ENCODE assay signal across 18 cellular contexts in the genomic region with DNA sequence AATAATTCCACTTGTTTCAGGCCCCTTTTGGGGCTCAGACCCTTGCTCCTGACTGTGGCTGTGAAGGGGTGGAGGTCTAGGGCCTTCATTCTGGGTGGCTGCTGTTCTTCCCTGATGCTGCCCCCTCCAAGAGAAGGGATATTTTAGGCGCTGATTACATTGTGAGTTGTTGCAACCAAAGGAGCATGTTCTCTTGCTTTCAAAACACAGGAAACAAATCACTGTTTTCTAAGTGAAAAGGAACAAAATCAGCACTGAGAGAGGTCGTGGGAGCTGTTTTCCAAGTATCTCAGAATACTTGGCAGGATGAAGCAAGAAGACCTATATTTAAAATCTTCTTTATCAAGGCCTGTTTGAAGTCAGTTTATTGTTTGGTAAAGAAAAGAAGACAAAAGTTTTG. TPM values are rescaled to one million over a fixed set of nuclear protein-coding genes. Genes with fewer than 3 reads are reported as not detected.
DNase-seq lines count a peak whose midpoint lies in the region; ATAC-seq and TF ChIP-seq lines count a peak whose summit lies in the region.
"Had no signal": no experiment of that assay in that cellular context is flagged by ENCODE, and none has a peak within 500 bp of the region (broad histone marks: within the 10 kb centered on the region; RNA-seq: fewer than 3 reads in every experiment).

No MANE protein-coding gene starts in this region.

- intact Hi-C loops in ascending aorta (cut with DNase I) = no loop called here
- intact Hi-C loops in sciatic nerve (cut with DNase I) = no loop called here

- H3K9me3 ChIP-seq in BLaER1 treated with 17β-estradiol and CSF1 and Interleukin-3, amounts not matched to agents 10 nM and 100 nM (replicated peaks in 1 of 11) = no peaks in the 10 kb centered on the region
- no peaks in the 10 kb centered on the region for H3K9me3 ChIP-seq in ascending aorta

- no peaks in the 10 kb centered on the region for H3K9me3 Mint-ChIP-seq in type B pancreatic cell
- H3K9me3 Mint-ChIP-seq: activated T-helper 1 cell treated with anti-CD3 and anti-CD28 coated beads, Interleukin-12 subunit alpha, Interleukin-12 subunit beta, Interleukin-2, Interleukin-4 antibody, amounts not matched to agents 30 ng/mL and 10 ng/mL and 1 ng/mL, durations not matched to agents 14 hours and 24 hours and 36 hours; CD4-positive, alpha-beta T cell; central memory CD8-positive, alpha-beta T cell; stimulated activated memory B cell treated with anti-CD40 and anti-IgM and Interleukin-4, amounts not matched to agents 10 μg/mL and 1 μg/mL and 100 μg/mL, for 72 hours had no signal

- H3K9ac ChIP-seq in BLaER1 treated with 17β-estradiol and CSF1 and Interleukin-3, amounts not matched to agents 10 nM and 100 nM = peak overlapping the region in 3 of 11 experiments; percentile 27 to 37 (median 28); a peak in 4 of 22 replicates

- no peaks in the 10 kb centered on the region for H3K36me3 ChIP-seq in BLaER1 treated with 17β-estradiol and CSF1 and Interleukin-3, amounts not matched to agents 10 nM and 100 nM
- H3K36me3 ChIP-seq in ascending aorta = no peaks in the 10 kb centered on the region

- no peaks in the 10 kb centered on the region for H3K27me3 Mint-ChIP-seq in type B pancreatic cell
- H3K27me3 Mint-ChIP-seq: CD4-positive, alpha-beta T cell; central memory CD8-positive, alpha-beta T cell; stimulated activated memory B cell treated with anti-CD40 and anti-IgM and Interleukin-4, amounts not matched to agents 10 μg/mL and 1 μg/mL and 100 μg/mL, for 72 hours had no signal

- H3K27me3 ChIP-seq in BLaER1 treated with 17β-estradiol and CSF1 and Interleukin-3, amounts not matched to agents 10 nM and 100 nM = no peaks in the 10 kb centered on the region
- H3K27me3 ChIP-seq in ascending aorta = no peaks in the 10 kb centered on the region
- H3K27me3 ChIP-seq: foreskin keratinocyte had no signal

- H3K4me3 ChIP-seq in BLaER1 treated with 17β-estradiol and CSF1 and Interleukin-3, amounts not matched to agents 10 nM and 100 nM = no peak overlapping the region
- H3K4me3 ChIP-seq in ascending aorta = no peak overlapping the region
- H3K4me3 ChIP-seq: SK-N-MC had no signal

- H3K27ac Mint-ChIP-seq in type B pancreatic cell = no peak overlapping the region
- H3K27ac Mint-ChIP-seq: activated T-helper 1 cell treated with anti-CD3 and anti-CD28 coated beads, Interleukin-12 subunit alpha, Interleukin-12 subunit beta, Interleukin-2, Interleukin-4 antibody, amounts not matched to agents 30 ng/mL and 10 ng/mL and 1 ng/mL, durations not matched to agents 14 hours and 24 hours and 36 hours; CD4-positive, alpha-beta T cell; stimulated activated memory B cell treated with anti-CD40 and anti-IgM and Interleukin-4, amounts not matched to agents 10 μg/mL and 1 μg/mL and 100 μg/mL, for 72 hours had no signal

- no peak for TF ChIP-seq CTCF in ascending aorta (IDR thresholded peaks at IDR 0.05)
- TF ChIP-seq CTCF in type B pancreatic cell (conservative IDR thresholded peaks at IDR 0.05) = no peak

- no peaks in the 10 kb centered on the region for H4K20me1 ChIP-seq in BLaER1 treated with 17β-estradiol and CSF1 and Interleukin-3, amounts not matched to agents 10 nM and 100 nM

- ATAC-seq in sciatic nerve = peak; percentile 35
- no peak for ATAC-seq in HG02840 (IDR thresholded peaks at IDR 0.05; ENCODE audit: low FRiP score, unreplicated experiment)
- ATAC-seq: foreskin keratinocyte; stimulated activated memory B cell treated with anti-CD40 and anti-IgM and Interleukin-4, amounts not matched to agents 10 μg/mL and 1 μg/mL and 100 μg/mL, for 72 hours had no signal

- no peak overlapping the region for H3K4me3 Mint-ChIP-seq in type B pancreatic cell
- H3K4me3 Mint-ChIP-seq: activated T-helper 1 cell treated with anti-CD3 and anti-CD28 coated beads, Interleukin-12 subunit alpha, Interleukin-12 subunit beta, Interleukin-2, Interleukin-4 antibody, amounts not matched to agents 30 ng/mL and 10 ng/mL and 1 ng/mL, durations not matched to agents 14 hours and 24 hours and 36 hours; CD4-positive, alpha-beta T cell; central memory CD8-positive, alpha-beta T cell; stimulated activated memory B cell treated with anti-CD40 and anti-IgM and Interleukin-4, amounts not matched to agents 10 μg/mL and 1 μg/mL and 100 μg/mL, for 72 hours had no signal

- no peak for DNase-seq in ascending aorta (ENCODE audit: low spot score in 2 of 2)
- DNase-seq in iris pigment epithelial cell (ENCODE audit: low read depth) = peak; percentile 52
- DNase-seq in sciatic nerve (ENCODE audit: low spot score) = no peak
- no peak for DNase-seq in KG1 (lab: John Stamatoyannopoulos, UW)
- no peak for DNase-seq in type B pancreatic cell (ENCODE audit: extremely low spot score, unreplicated experiment)
- no peak for DNase-seq in cerebellar cortex (ENCODE audit: low spot score)
- DNase-seq: activated CD4-positive, CD25-positive, alpha-beta regulatory T cell treated with anti-CD3 and anti-CD28 coated beads, Interleukin-2, amount 50 U/mL, for 72 hours; CD4-positive, alpha-beta T cell; foreskin keratinocyte; NCI-H146; NCI-H774; T1000 had no signal

- peak overlapping the region in 5 of 11 experiments; percentile 29 to 56 (median 47); a peak in 5 of 22 replicates for H3K27ac ChIP-seq in BLaER1 treated with 17β-estradiol and CSF1 and Interleukin-3, amounts not matched to agents 10 nM and 100 nM
- H3K27ac ChIP-seq in ascending aorta = peak overlapping the region; percentile 37 to 39
- H3K27ac ChIP-seq: foreskin keratinocyte, SK-N-MC had no signal

- peak overlapping the region in 7 of 11 experiments; percentile 8 to 69 (median 62); a peak in 13 of 22 replicates for H3K4me2 ChIP-seq in BLaER1 treated with 17β-estradiol and CSF1 and Interleukin-3, amounts not matched to agents 10 nM and 100 nM

- peaks cover 25% of the 10 kb centered on the region for H3K4me1 Mint-ChIP-seq in type B pancreatic cell (ENCODE audit: unreplicated experiment)
- H3K4me1 Mint-ChIP-seq: central memory CD8-positive, alpha-beta T cell had no signal

- peaks cover 16 to 81% (median 32%) of the 10 kb centered on the region in 10 experiments for H3K4me1 ChIP-seq in BLaER1 treated with 17β-estradiol and CSF1 and Interleukin-3, amounts not matched to agents 10 nM and 100 nM
- H3K4me1 ChIP-seq in ascending aorta = peaks cover 0 to 10% of the 10 kb centered on the region in 2 donors

- H3K36me3 Mint-ChIP-seq in type B pancreatic cell = no peaks in the 10 kb centered on the region
- H3K36me3 Mint-ChIP-seq: stimulated activated memory B cell treated with anti-CD40 and anti-IgM and Interleukin-4, amounts not matched to agents 10 μg/mL and 1 μg/mL and 100 μg/mL, for 72 hours had no signal

RNA-seq across cellular contexts. Expression of gene SEC14L1, which starts 25.3 kb away (rescaled TPM):
- total RNA-seq in ascending aorta (176 TPM), sciatic nerve (130 TPM), type B pancreatic cell (ENCODE audit: low replicate concordance) (42.3 and 74.9 TPM in 2 replicates)
